33 cellular contexts compared by ENCODE assay signal in the genomic region with DNA sequence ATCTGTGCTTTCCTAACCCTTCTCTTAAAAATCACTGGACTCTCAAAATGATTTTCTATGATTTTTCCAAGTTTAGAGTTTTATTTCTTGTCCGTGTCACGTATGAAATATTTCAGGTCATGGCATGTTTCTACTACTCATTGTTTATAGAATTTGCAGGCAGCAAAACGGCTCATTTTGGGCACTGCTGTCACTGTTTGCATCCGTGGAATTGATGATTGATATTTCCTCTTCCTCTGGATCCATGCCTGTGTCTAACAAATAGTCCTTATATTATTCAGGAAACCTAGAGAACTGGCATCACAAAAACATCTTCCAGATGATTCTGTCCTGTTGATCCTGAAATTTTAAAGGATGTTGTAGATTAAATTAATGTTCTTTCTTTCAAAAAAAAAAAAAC.
"Had no signal": no experiment of that assay in that cellular context is flagged by ENCODE, and none has a peak within 500 bp of the region (broad histone marks: within the 10 kb centered on the region; RNA-seq: fewer than 3 reads in every experiment).

No MANE protein-coding gene starts in this region.

- H3K27me3 Mint-ChIP-seq: naive B cell; natural killer cell treated with Interleukin-12 subunit alpha and Interleukin-12 subunit beta and Interleukin-15 and Interleukin-18, amount 100 ng/mL, for 72 hours; stimulated activated naive CD8-positive, alpha-beta T cell treated with anti-CD3 and anti-CD28 coated beads, Interleukin-15, amount 100 ng/mL, for 72 hours had no signal

- H3K27me3 ChIP-seq: dorsolateral prefrontal cortex, esophagus muscularis mucosa, foreskin keratinocyte, gastroesophageal sphincter, heart right ventricle, neutrophil, pancreas, right lobe of liver, suprapubic skin, vagina had no signal

- FAIRE-seq: pancreas, small intestine had no signal

- H3K9me3 Mint-ChIP-seq: immature natural killer cell; natural killer cell treated with Interleukin-12 subunit alpha and Interleukin-12 subunit beta and Interleukin-15 and Interleukin-18, amount 100 ng/mL, for 72 hours; stimulated activated naive CD8-positive, alpha-beta T cell treated with anti-CD3 and anti-CD28 coated beads, Interleukin-15, amount 100 ng/mL, for 72 hours had no signal

- DNase-seq: dorsolateral prefrontal cortex; effector CD4-positive, alpha-beta T cell; foreskin keratinocyte; glutamatergic neuron; heart right ventricle; hippocampal formation; immature natural killer cell; islet precursor cell; kidney glomerular epithelial cell; left colon; left ventricle myocardium inferior; lower lobe of right lung; mesenchymal stem cell; mucosa of descending colon; naive B cell; pancreas; right lobe of liver; small intestine; stimulated activated CD4-positive, alpha-beta T cell treated with anti-CD3 and anti-CD28 coated beads, Interleukin-15, amount 100 ng/mL, for 24 hours; stimulated activated CD4-positive, alpha-beta T cell treated with anti-CD3 and anti-CD28 coated beads, Interleukin-4, amount 100 ng/mL, for 1 hour; stimulated activated CD8-positive, alpha-beta memory T cell treated with anti-CD3 and anti-CD28 coated beads, Interleukin-4, amount 100 ng/mL, for 48 hours; stimulated activated naive CD4-positive, alpha-beta T cell; stimulated activated naive CD8-positive, alpha-beta T cell treated with anti-CD3 and anti-CD28 coated beads, Interleukin-15, amount 100 ng/mL, for 72 hours; trophoblast cell had no signal

- H3K27ac Mint-ChIP-seq: immature natural killer cell; mesothelial cell of epicardium; naive B cell; stimulated activated naive CD8-positive, alpha-beta T cell treated with anti-CD3 and anti-CD28 coated beads, Interleukin-15, amount 100 ng/mL, for 72 hours had no signal

- H3K4me1 Mint-ChIP-seq: immature natural killer cell; stimulated activated naive CD8-positive, alpha-beta T cell treated with anti-CD3 and anti-CD28 coated beads, Interleukin-15, amount 100 ng/mL, for 72 hours had no signal

- H3K27ac ChIP-seq: coronary artery, dorsolateral prefrontal cortex, esophagus muscularis mucosa, foreskin keratinocyte, gastroesophageal sphincter, heart right ventricle, left ventricle myocardium inferior, lower lobe of right lung, neutrophil, pancreas, right lobe of liver, suprapubic skin, vagina had no signal

- H3K36me3 ChIP-seq: lower lobe of right lung, neutrophil, pancreas, right lobe of liver, suprapubic skin, vagina had no signal

- ATAC-seq: gastroesophageal sphincter; heart right ventricle; left colon; lower lobe of right lung; mucosa of descending colon; natural killer cell treated with Interleukin-12 subunit alpha and Interleukin-12 subunit beta and Interleukin-15 and Interleukin-18, amount 100 ng/mL, for 72 hours; pancreas; right lobe of liver; stimulated activated naive CD8-positive, alpha-beta T cell treated with anti-CD3 and anti-CD28 coated beads, Interleukin-15, amount 100 ng/mL, for 72 hours had no signal

- H3K4me1 ChIP-seq: esophagus muscularis mucosa, gastroesophageal sphincter, heart right ventricle, left ventricle myocardium inferior, lower lobe of right lung, pancreas, right lobe of liver, suprapubic skin had no signal

- H3K9me3 ChIP-seq: esophagus muscularis mucosa, gastroesophageal sphincter, left ventricle myocardium inferior, lower lobe of right lung, mucosa of descending colon, neutrophil, pancreas, right lobe of liver, suprapubic skin, vagina had no signal

- H3K4me3 Mint-ChIP-seq: immature natural killer cell; mesothelial cell of epicardium; natural killer cell treated with Interleukin-12 subunit alpha and Interleukin-12 subunit beta and Interleukin-15 and Interleukin-18, amount 100 ng/mL, for 72 hours; neural crest cell; stimulated activated naive CD8-positive, alpha-beta T cell treated with anti-CD3 and anti-CD28 coated beads, Interleukin-15, amount 100 ng/mL, for 72 hours had no signal

- H3K4me3 ChIP-seq: coronary artery, dorsolateral prefrontal cortex, esophagus muscularis mucosa, gastroesophageal sphincter, heart right ventricle, left ventricle myocardium inferior, lower lobe of right lung, mucosa of descending colon, pancreas, right lobe of liver, suprapubic skin, vagina had no signal
